ENCODE assay signal across 1 cellular context in the genomic region with DNA sequence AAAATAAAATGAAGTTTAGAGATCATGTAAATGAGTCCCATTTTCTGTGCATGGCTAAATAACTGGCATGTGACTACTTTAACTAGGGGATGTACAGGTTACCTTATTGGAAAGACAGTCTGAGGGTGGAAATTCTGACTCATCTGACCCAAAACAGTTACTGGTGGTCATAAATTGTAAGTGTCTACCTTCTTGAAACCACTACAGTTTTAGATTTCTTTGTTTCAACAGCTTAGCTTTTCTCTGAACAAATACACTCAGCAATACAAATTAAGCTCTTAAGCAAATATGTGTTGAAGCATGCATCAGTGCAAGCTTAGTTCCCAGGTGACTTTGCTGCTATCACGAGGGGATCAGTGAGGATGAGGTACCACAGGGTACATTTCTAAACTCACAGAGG.
TF ChIP-seq lines count a peak whose summit lies in the region.

No MANE protein-coding gene starts in this region.

TF ChIP-seq in HepG2, 621 proteins besides CTCF, POLR2A, EP300 and RAD21 (continued from another document and continues in another):
- TF ChIP-seq, protein P1, sequence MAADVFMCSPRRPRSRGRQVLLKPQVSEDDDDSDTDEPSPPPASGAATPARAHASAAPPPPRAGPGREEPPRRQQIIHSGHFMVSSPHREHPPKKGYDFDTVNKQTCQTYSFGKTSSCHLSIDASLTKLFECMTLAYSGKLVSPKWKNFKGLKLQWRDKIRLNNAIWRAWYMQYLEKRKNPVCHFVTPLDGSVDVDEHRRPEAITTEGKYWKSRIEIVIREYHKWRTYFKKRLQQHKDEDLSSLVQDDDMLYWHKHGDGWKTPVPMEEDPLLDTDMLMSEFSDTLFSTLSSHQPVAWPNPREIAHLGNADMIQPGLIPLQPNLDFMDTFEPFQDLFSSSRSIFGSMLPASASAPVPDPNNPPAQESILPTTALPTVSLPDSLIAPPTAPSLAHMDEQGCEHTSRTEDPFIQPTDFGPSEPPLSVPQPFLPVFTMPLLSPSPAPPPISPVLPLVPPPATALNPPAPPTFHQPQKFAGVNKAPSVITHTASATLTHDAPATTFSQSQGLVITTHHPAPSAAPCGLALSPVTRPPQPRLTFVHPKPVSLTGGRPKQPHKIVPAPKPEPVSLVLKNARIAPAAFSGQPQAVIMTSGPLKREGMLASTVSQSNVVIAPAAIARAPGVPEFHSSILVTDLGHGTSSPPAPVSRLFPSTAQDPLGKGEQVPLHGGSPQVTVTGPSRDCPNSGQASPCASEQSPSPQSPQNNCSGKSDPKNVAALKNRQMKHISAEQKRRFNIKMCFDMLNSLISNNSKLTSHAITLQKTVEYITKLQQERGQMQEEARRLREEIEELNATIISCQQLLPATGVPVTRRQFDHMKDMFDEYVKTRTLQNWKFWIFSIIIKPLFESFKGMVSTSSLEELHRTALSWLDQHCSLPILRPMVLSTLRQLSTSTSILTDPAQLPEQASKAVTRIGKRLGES (CRISPR knock-in tag; IDR thresholded peaks at IDR 0.05; ENCODE audit: borderline replicate concordance), result no peak
- peak; percentile 36; the same call in 1 of the 2 replicates for TF ChIP-seq CEBPG (CRISPR knock-in tag; IDR thresholded peaks at IDR 0.05)
- TF ChIP-seq KAT8 (CRISPR knock-in tag; IDR thresholded peaks at IDR 0.05), result peak; percentile 43; the same call in 1 of the 2 replicates
- 0 out of 2 replicates have a peak, but pooled peaks have one; percentile 29 for TF ChIP-seq PPARG (CRISPR knock-in tag; conservative IDR thresholded peaks at IDR 0.05)
- 0 out of 2 replicates have a peak, but pooled peaks have one; percentile 39 for TF ChIP-seq IRF2 (CRISPR knock-in tag; IDR thresholded peaks at IDR 0.05)
- TF ChIP-seq, protein P2, sequence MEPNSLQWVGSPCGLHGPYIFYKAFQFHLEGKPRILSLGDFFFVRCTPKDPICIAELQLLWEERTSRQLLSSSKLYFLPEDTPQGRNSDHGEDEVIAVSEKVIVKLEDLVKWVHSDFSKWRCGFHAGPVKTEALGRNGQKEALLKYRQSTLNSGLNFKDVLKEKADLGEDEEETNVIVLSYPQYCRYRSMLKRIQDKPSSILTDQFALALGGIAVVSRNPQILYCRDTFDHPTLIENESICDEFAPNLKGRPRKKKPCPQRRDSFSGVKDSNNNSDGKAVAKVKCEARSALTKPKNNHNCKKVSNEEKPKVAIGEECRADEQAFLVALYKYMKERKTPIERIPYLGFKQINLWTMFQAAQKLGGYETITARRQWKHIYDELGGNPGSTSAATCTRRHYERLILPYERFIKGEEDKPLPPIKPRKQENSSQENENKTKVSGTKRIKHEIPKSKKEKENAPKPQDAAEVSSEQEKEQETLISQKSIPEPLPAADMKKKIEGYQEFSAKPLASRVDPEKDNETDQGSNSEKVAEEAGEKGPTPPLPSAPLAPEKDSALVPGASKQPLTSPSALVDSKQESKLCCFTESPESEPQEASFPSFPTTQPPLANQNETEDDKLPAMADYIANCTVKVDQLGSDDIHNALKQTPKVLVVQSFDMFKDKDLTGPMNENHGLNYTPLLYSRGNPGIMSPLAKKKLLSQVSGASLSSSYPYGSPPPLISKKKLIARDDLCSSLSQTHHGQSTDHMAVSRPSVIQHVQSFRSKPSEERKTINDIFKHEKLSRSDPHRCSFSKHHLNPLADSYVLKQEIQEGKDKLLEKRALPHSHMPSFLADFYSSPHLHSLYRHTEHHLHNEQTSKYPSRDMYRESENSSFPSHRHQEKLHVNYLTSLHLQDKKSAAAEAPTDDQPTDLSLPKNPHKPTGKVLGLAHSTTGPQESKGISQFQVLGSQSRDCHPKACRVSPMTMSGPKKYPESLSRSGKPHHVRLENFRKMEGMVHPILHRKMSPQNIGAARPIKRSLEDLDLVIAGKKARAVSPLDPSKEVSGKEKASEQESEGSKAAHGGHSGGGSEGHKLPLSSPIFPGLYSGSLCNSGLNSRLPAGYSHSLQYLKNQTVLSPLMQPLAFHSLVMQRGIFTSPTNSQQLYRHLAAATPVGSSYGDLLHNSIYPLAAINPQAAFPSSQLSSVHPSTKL (CRISPR knock-in tag; IDR thresholded peaks at IDR 0.05), result peak; percentile 85
- TF ChIP-seq, protein P3, sequence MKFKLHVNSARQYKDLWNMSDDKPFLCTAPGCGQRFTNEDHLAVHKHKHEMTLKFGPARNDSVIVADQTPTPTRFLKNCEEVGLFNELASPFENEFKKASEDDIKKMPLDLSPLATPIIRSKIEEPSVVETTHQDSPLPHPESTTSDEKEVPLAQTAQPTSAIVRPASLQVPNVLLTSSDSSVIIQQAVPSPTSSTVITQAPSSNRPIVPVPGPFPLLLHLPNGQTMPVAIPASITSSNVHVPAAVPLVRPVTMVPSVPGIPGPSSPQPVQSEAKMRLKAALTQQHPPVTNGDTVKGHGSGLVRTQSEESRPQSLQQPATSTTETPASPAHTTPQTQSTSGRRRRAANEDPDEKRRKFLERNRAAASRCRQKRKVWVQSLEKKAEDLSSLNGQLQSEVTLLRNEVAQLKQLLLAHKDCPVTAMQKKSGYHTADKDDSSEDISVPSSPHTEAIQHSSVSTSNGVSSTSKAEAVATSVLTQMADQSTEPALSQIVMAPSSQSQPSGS (CRISPR knock-in tag; IDR thresholded peaks at IDR 0.05), result peak; percentile 23; the same call in 1 of the 2 replicates
- 0 out of 2 replicates have a peak, but pooled peaks have one; percentile 40 for TF ChIP-seq ZNF552 (CRISPR knock-in tag; IDR thresholded peaks at IDR 0.05; ENCODE audit: borderline replicate concordance)
- 0 out of 2 replicates have a peak, but pooled peaks have one; percentile 56 for TF ChIP-seq ZFP82 (CRISPR knock-in tag; IDR thresholded peaks at IDR 0.05; ENCODE audit: borderline replicate concordance)
- TF ChIP-seq, protein P4, sequence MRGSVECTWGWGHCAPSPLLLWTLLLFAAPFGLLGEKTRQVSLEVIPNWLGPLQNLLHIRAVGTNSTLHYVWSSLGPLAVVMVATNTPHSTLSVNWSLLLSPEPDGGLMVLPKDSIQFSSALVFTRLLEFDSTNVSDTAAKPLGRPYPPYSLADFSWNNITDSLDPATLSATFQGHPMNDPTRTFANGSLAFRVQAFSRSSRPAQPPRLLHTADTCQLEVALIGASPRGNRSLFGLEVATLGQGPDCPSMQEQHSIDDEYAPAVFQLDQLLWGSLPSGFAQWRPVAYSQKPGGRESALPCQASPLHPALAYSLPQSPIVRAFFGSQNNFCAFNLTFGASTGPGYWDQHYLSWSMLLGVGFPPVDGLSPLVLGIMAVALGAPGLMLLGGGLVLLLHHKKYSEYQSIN (CRISPR knock-in tag; IDR thresholded peaks at IDR 0.05; ENCODE audit: borderline replicate concordance), result no peak
- TF ChIP-seq, protein P5, sequence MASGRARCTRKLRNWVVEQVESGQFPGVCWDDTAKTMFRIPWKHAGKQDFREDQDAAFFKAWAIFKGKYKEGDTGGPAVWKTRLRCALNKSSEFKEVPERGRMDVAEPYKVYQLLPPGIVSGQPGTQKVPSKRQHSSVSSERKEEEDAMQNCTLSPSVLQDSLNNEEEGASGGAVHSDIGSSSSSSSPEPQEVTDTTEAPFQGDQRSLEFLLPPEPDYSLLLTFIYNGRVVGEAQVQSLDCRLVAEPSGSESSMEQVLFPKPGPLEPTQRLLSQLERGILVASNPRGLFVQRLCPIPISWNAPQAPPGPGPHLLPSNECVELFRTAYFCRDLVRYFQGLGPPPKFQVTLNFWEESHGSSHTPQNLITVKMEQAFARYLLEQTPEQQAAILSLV (CRISPR knock-in tag; IDR thresholded peaks at IDR 0.05; ENCODE audit: borderline replicate concordance), result no peak
- TF ChIP-seq ZNF644 (CRISPR knock-in tag; IDR thresholded peaks at IDR 0.05; ENCODE audit: low read depth), result no peak
- TF ChIP-seq, protein P6, sequence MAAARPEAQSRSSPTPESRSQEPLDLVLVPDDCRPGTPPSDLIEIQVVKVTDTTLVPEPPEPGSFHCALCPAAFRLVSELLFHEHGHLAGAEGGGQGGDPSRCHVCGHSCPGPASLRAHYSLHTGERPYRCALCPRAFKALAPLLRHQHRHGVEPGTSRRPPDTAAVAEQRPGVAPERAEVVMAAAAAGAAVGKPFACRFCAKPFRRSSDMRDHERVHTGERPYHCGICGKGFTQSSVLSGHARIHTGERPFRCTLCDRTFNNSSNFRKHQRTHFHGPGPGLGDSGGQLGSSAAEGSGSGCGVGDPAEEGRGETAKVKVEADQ (CRISPR knock-in tag; IDR thresholded peaks at IDR 0.05; ENCODE audit: borderline replicate concordance), result no peak
- no peak for TF ChIP-seq ATF7 (IDR thresholded peaks at IDR 0.05)
- TF ChIP-seq ATF7 (CRISPR knock-in tag; IDR thresholded peaks at IDR 0.05), result no peak
- TF ChIP-seq PRMT3 (CRISPR knock-in tag; IDR thresholded peaks at IDR 0.05; ENCODE audit: borderline replicate concordance, low read depth), result 0 out of 2 replicates have a peak, but pooled peaks have one; percentile 47
- peak; percentile 42; the same call in 1 of the 2 replicates for TF ChIP-seq SIX4 (CRISPR knock-in tag; IDR thresholded peaks at IDR 0.05)
- TF ChIP-seq, protein P7, sequence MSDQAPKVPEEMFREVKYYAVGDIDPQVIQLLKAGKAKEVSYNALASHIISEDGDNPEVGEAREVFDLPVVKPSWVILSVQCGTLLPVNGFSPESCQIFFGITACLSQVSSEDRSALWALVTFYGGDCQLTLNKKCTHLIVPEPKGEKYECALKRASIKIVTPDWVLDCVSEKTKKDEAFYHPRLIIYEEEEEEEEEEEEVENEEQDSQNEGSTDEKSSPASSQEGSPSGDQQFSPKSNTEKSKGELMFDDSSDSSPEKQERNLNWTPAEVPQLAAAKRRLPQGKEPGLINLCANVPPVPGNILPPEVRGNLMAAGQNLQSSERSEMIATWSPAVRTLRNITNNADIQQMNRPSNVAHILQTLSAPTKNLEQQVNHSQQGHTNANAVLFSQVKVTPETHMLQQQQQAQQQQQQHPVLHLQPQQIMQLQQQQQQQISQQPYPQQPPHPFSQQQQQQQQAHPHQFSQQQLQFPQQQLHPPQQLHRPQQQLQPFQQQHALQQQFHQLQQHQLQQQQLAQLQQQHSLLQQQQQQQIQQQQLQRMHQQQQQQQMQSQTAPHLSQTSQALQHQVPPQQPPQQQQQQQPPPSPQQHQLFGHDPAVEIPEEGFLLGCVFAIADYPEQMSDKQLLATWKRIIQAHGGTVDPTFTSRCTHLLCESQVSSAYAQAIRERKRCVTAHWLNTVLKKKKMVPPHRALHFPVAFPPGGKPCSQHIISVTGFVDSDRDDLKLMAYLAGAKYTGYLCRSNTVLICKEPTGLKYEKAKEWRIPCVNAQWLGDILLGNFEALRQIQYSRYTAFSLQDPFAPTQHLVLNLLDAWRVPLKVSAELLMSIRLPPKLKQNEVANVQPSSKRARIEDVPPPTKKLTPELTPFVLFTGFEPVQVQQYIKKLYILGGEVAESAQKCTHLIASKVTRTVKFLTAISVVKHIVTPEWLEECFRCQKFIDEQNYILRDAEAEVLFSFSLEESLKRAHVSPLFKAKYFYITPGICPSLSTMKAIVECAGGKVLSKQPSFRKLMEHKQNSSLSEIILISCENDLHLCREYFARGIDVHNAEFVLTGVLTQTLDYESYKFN (CRISPR knock-in tag; conservative IDR thresholded peaks at IDR 0.05), result peak; percentile 60
- TF ChIP-seq SOX5 (CRISPR knock-in tag; IDR thresholded peaks at IDR 0.05; ENCODE audit: borderline replicate concordance), result peak; percentile 73
- peak; percentile 81; the same call in 1 of the 2 replicates for TF ChIP-seq HMG20A (CRISPR knock-in tag; IDR thresholded peaks at IDR 0.05; ENCODE audit: borderline replicate concordance)
- TF ChIP-seq, protein P8, sequence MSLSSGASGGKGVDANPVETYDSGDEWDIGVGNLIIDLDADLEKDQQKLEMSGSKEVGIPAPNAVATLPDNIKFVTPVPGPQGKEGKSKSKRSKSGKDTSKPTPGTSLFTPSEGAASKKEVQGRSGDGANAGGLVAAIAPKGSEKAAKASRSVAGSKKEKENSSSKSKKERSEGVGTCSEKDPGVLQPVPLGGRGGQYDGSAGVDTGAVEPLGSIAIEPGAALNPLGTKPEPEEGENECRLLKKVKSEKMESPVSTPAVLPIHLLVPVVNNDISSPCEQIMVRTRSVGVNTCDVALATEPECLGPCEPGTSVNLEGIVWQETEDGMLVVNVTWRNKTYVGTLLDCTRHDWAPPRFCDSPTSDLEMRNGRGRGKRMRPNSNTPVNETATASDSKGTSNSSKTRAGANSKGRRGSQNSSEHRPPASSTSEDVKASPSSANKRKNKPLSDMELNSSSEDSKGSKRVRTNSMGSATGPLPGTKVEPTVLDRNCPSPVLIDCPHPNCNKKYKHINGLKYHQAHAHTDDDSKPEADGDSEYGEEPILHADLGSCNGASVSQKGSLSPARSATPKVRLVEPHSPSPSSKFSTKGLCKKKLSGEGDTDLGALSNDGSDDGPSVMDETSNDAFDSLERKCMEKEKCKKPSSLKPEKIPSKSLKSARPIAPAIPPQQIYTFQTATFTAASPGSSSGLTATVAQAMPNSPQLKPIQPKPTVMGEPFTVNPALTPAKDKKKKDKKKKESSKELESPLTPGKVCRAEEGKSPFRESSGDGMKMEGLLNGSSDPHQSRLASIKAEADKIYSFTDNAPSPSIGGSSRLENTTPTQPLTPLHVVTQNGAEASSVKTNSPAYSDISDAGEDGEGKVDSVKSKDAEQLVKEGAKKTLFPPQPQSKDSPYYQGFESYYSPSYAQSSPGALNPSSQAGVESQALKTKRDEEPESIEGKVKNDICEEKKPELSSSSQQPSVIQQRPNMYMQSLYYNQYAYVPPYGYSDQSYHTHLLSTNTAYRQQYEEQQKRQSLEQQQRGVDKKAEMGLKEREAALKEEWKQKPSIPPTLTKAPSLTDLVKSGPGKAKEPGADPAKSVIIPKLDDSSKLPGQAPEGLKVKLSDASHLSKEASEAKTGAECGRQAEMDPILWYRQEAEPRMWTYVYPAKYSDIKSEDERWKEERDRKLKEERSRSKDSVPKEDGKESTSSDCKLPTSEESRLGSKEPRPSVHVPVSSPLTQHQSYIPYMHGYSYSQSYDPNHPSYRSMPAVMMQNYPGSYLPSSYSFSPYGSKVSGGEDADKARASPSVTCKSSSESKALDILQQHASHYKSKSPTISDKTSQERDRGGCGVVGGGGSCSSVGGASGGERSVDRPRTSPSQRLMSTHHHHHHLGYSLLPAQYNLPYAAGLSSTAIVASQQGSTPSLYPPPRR (CRISPR knock-in tag; IDR thresholded peaks at IDR 0.05; ENCODE audit: borderline replicate concordance), result peak; percentile 78; the same call in 1 of the 2 replicates
- TF ChIP-seq ZNF224 (CRISPR knock-in tag; IDR thresholded peaks at IDR 0.05), result no peak
- no peak for TF ChIP-seq SRSF1 (optimal IDR thresholded peaks at IDR 0.05; ENCODE audit: low read depth, low read length)
- TF ChIP-seq, protein P9, sequence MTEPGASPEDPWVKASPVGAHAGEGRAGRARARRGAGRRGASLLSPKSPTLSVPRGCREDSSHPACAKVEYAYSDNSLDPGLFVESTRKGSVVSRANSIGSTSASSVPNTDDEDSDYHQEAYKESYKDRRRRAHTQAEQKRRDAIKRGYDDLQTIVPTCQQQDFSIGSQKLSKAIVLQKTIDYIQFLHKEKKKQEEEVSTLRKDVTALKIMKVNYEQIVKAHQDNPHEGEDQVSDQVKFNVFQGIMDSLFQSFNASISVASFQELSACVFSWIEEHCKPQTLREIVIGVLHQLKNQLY (CRISPR knock-in tag; IDR thresholded peaks at IDR 0.05), result peak; percentile 56; the same call in 1 of the 2 replicates
- peak; percentile 52; the same call in 1 of the 2 replicates for TF ChIP-seq NR2F2 (IDR thresholded peaks at IDR 0.05; ENCODE audit: borderline replicate concordance, low read depth)
- TF ChIP-seq NR2F6 (IDR thresholded peaks at IDR 0.05), result peak; percentile 55; the same call in 1 of the 2 replicates
- TF ChIP-seq NR2F6 (CRISPR knock-in tag; IDR thresholded peaks at IDR 0.05), result no peak; the same call in 1 of the 2 replicates
